Comparison of ENCODE assay signal across 11 cellular contexts in the genomic region with DNA sequence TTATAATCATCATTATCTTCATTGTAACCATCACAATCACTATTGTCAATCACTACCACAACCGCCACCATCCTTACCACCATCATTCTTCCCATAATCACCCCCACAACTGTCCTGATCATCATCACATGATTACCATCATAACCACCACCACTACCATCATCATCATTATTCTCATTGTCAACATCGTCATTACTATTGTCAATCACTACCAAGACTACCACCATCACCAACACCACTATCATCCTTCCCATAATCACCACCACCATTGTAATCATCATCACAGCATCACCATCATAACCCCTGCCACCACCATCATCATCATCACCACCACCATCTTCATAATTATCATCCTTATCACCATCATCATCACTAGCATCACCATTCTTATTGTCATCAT. TPM values are rescaled to one million over a fixed set of nuclear protein-coding genes. Genes with fewer than 3 reads are reported as not detected.
"Had no signal": no experiment of that assay in that cellular context is flagged by ENCODE, and none has a peak within 500 bp of the region (broad histone marks: within the 10 kb centered on the region; RNA-seq: fewer than 3 reads in every experiment).

No MANE protein-coding gene starts in this region.

- DNase-seq: GM23248, GOT3, H9, HCEC 1CT, HFFc6, IMR-90, KG1 had no signal

- H2AFZ ChIP-seq: GM23248 had no signal

- FAIRE-seq: H54, K562 had no signal

- H3K27ac ChIP-seq: GM23248, HL-60 had no signal

- H3K9ac ChIP-seq: GM23248 had no signal

- ATAC-seq: K562 had no signal

- H3K4me3 ChIP-seq: GM23248, K562 had no signal

RNA-seq across cellular contexts. Expression of a gene that starts 55.2 kb away (rescaled TPM):
- total RNA-seq: GM23248, H9, HFFc6, HT1080, IMR-90, K562 had no signal
- polyA plus RNA-seq: GM23248, IMR-90, K562 had no signal
